Comparison of ENCODE assay signal across 1 cellular context in the genomic region with DNA sequence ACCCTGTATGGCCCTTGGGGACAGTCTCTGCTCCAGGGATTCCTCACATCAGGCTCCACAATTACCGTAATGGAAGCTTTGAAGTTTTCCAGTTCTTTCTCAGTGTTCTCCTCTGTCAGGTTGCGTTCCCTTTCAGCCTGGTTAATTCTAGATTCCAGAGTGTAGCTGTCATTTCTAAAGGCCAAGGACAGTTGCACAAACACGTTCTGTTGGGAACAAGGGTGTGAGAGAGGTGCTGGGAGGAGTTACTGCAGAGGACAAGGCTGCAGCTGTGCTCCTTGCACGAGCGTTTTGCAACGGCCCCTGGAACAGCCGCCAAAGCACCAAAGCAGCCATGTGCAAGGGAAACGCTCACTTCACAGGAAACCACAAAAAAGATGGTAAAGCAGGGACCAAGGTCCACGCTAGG.
TF ChIP-seq lines count a peak whose summit lies in the region.

No MANE protein-coding gene starts in this region.

TF ChIP-seq in K562, 482 proteins besides CTCF, POLR2A, EP300 and RAD21 (continued from another document):
- TF ChIP-seq, protein P1, sequence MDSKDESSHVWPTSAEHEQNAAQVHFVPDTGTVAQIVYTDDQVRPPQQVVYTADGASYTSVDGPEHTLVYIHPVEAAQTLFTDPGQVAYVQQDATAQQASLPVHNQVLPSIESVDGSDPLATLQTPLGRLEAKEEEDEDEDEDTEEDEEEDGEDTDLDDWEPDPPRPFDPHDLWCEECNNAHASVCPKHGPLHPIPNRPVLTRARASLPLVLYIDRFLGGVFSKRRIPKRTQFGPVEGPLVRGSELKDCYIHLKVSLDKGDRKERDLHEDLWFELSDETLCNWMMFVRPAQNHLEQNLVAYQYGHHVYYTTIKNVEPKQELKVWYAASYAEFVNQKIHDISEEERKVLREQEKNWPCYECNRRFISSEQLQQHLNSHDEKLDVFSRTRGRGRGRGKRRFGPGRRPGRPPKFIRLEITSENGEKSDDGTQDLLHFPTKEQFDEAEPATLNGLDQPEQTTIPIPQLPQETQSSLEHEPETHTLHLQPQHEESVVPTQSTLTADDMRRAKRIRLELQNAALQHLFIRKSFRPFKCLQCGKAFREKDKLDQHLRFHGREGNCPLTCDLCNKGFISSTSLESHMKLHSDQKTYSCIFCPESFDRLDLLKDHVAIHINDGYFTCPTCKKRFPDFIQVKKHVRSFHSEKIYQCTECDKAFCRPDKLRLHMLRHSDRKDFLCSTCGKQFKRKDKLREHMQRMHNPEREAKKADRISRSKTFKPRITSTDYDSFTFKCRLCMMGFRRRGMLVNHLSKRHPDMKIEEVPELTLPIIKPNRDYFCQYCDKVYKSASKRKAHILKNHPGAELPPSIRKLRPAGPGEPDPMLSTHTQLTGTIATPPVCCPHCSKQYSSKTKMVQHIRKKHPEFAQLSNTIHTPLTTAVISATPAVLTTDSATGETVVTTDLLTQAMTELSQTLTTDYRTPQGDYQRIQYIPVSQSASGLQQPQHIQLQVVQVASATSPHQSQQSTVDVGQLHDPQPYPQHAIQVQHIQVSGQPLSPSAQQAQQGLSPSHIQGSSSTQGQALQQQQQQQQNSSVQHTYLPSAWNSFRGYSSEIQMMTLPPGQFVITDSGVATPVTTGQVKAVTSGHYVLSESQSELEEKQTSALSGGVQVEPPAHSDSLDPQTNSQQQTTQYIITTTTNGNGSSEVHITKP (IDR thresholded peaks at IDR 0.05; ENCODE audit: partially characterized antibody), result no peak
- TF ChIP-seq, protein P2, sequence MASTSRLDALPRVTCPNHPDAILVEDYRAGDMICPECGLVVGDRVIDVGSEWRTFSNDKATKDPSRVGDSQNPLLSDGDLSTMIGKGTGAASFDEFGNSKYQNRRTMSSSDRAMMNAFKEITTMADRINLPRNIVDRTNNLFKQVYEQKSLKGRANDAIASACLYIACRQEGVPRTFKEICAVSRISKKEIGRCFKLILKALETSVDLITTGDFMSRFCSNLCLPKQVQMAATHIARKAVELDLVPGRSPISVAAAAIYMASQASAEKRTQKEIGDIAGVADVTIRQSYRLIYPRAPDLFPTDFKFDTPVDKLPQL (IDR thresholded peaks at IDR 0.05; ENCODE audit: extremely low read depth, insufficient read length), result no peak
